Comparison of ENCODE assay signal across 29 cellular contexts in genomic region chr12:49804821-49805220, GRCh38.
"Had no signal": no experiment of that assay in that cellular context is flagged by ENCODE, and none has a peak within 500 bp of the region (broad histone marks: within the 10 kb centered on the region; RNA-seq: fewer than 3 reads in every experiment).

No MANE protein-coding gene starts in this region.

- ATAC-seq: heart right ventricle; left colon; left ventricle myocardium superior; lower lobe of right lung; naive thymus-derived CD4-positive, alpha-beta T cell; right lobe of liver; stimulated activated effector memory CD8-positive, alpha-beta T cell treated with anti-CD3 and anti-CD28 coated beads, Interleukin-12 subunit alpha, Interleukin-12 subunit beta, amount 100 ng/mL, for 72 hours had no signal

- H3K27me3 Mint-ChIP-seq: dendritic cell treated with granulocyte-macrophage colony-stimulating factor and Interleukin-4, amounts not matched to agents 40 ng/mL and 50 ng/mL, for 4 days; memory B cell; naive thymus-derived CD4-positive, alpha-beta T cell; progenitor cell of endocrine pancreas had no signal

- H3K27me3 ChIP-seq: colonic mucosa, esophagus squamous epithelium, heart right ventricle, neutrophil, right lobe of liver, stomach, thyroid gland, vagina had no signal

- H3K36me3 Mint-ChIP-seq: stimulated activated effector memory CD8-positive, alpha-beta T cell treated with anti-CD3 and anti-CD28 coated beads, Interleukin-12 subunit alpha, Interleukin-12 subunit beta, amount 100 ng/mL, for 72 hours had no signal

- H3K36me3 ChIP-seq: colonic mucosa had no signal

- H3K9ac ChIP-seq: parathyroid adenoma had no signal

- H3K27ac Mint-ChIP-seq: dendritic cell treated with granulocyte-macrophage colony-stimulating factor and Interleukin-4, amounts not matched to agents 40 ng/mL and 50 ng/mL, for 4 days; endodermal cell; memory B cell; mesothelial cell of epicardium; progenitor cell of endocrine pancreas; stimulated activated effector memory CD8-positive, alpha-beta T cell treated with anti-CD3 and anti-CD28 coated beads, Interleukin-12 subunit alpha, Interleukin-12 subunit beta, amount 100 ng/mL, for 72 hours had no signal

- H3K27ac ChIP-seq: colonic mucosa, esophagus squamous epithelium, lower lobe of right lung, neutrophil, parathyroid adenoma, right lobe of liver, stomach, thyroid gland, vagina had no signal

- H3K4me1 Mint-ChIP-seq: memory B cell; stimulated activated effector memory CD8-positive, alpha-beta T cell treated with anti-CD3 and anti-CD28 coated beads, Interleukin-12 subunit alpha, Interleukin-12 subunit beta, amount 100 ng/mL, for 72 hours had no signal

- H3K4me2 ChIP-seq: smooth muscle cell had no signal

- H2AFZ ChIP-seq: parathyroid adenoma had no signal

- H3K4me3 ChIP-seq: colonic mucosa, esophagus squamous epithelium, heart right ventricle, lower lobe of right lung, right lobe of liver, smooth muscle cell, stomach, thyroid gland, vagina had no signal

- H3K4me1 ChIP-seq: colonic mucosa, parathyroid adenoma had no signal

- H3K4me3 Mint-ChIP-seq: dendritic cell treated with granulocyte-macrophage colony-stimulating factor and Interleukin-4, amounts not matched to agents 40 ng/mL and 50 ng/mL, for 4 days; endodermal cell; memory B cell; mesothelial cell of epicardium; naive thymus-derived CD4-positive, alpha-beta T cell; stimulated activated effector memory CD8-positive, alpha-beta T cell treated with anti-CD3 and anti-CD28 coated beads, Interleukin-12 subunit alpha, Interleukin-12 subunit beta, amount 100 ng/mL, for 72 hours had no signal

- DNase-seq: colonic mucosa; effector CD8-positive, alpha-beta T cell; endodermal cell; esophagus squamous epithelium; foreskin melanocyte; glutamatergic neuron; heart right ventricle; hippocampal formation; left colon; left ventricle myocardium superior; lower lobe of right lung; naive thymus-derived CD4-positive, alpha-beta T cell; right lobe of liver; stimulated activated CD4-positive, alpha-beta T cell treated with anti-CD3 and anti-CD28 coated beads, Interleukin-12 subunit alpha, Interleukin-12 subunit beta, amount 100 ng/mL, for 4 hours; stimulated activated CD4-positive, alpha-beta T cell treated with anti-CD3 and anti-CD28 coated beads, Interleukin-1b, Interleukin-23, amount 100 ng/mL, for 48 hours; stimulated activated CD4-positive, alpha-beta T cell treated with anti-CD3 and anti-CD28 coated beads, Interleukin-4, amount 100 ng/mL, for 1 hour; stimulated activated naive CD4-positive, alpha-beta T cell treated with Interleukin-2 at 50 U/mL for 16 hours; stomach; thyroid gland; trophoblast cell had no signal

- H3K9me3 Mint-ChIP-seq: dendritic cell treated with granulocyte-macrophage colony-stimulating factor and Interleukin-4, amounts not matched to agents 40 ng/mL and 50 ng/mL, for 4 days; endodermal cell; memory B cell; mesothelial cell of epicardium; naive thymus-derived CD4-positive, alpha-beta T cell; stimulated activated effector memory CD8-positive, alpha-beta T cell treated with anti-CD3 and anti-CD28 coated beads, Interleukin-12 subunit alpha, Interleukin-12 subunit beta, amount 100 ng/mL, for 72 hours had no signal

- H3K9me3 ChIP-seq: colonic mucosa, esophagus squamous epithelium, heart right ventricle, lower lobe of right lung, neutrophil, right lobe of liver, stomach, thyroid gland, vagina had no signal
